Comparison of ENCODE assay signal across 6 cellular contexts in genomic region chr5:111956765-111957164, GRCh38.
DNase-seq lines count a peak whose midpoint lies in the region; ATAC-seq, FAIRE-seq and TF ChIP-seq lines count a peak whose summit lies in the region.
"Not testable (repeated sequence)": the region's sequence is repeated elsewhere in the genome, so short reads cannot be mapped to it uniquely, and the experiment has no call there.

No MANE protein-coding gene starts in this region.

- H4K5ac ChIP-seq in IMR-90 (ENCODE audit: low read depth, low read length): 0 out of 2 replicates have a peak overlapping the region, but pooled peaks have one; percentile 28

- not testable (repeated sequence) for H3K4me2 ChIP-seq in A549; IMR-90 (ENCODE audit: low read depth, low read length)

- dilution Hi-C loops in IMR-90 (cut with HindIII; ENCODE audit: low sequenced_read_pairs, unreplicated experiment): not testable (repeated sequence)

- not testable (repeated sequence) for TF ChIP-seq EP300 in A549 (IDR thresholded peaks at IDR 0.05)

- not testable (repeated sequence) for DNase-seq in A549 (ENCODE audit: low read depth in 1 of 2, low spot score in 1 of 2); IMR-90; chondrocyte (ENCODE audit: low spot score); osteocyte (ENCODE audit: extremely low spot score, unreplicated experiment)

- not testable (repeated sequence) for H3K4me3 ChIP-seq in A549; ACC112 (ENCODE audit: low read depth, low read length); HEK293 (ENCODE audit: low read depth, low read length); IMR-90 (ENCODE audit: insufficient read depth, low read depth, low read length)

- peak overlapping the region; percentile 65 for H3K4me3 Mint-ChIP-seq in chondrocyte (ENCODE audit: unreplicated experiment)
- H3K4me3 Mint-ChIP-seq in osteocyte (ENCODE audit: unreplicated experiment): peak overlapping the region; percentile 65

- not testable (repeated sequence) for H2BK120ac ChIP-seq in IMR-90 (ENCODE audit: low read depth, low read length)

- not testable (repeated sequence) for H3K27ac ChIP-seq in A549; HEK293 (ENCODE audit: extremely low read depth, low read depth, low read length); IMR-90 (ENCODE audit: insufficient read depth, low read length)
- peak overlapping the region; percentile 99 for H3K27ac ChIP-seq in ACC112 (ENCODE audit: low read depth, low read length)

- TF ChIP-seq RAD21 in A549 (conservative IDR thresholded peaks at IDR 0.05 in 1 of 2, IDR thresholded peaks at IDR 0.05 in 1 of 2); IMR-90 (IDR thresholded peaks at IDR 0.05; ENCODE audit: low read length): not testable (repeated sequence)

- CTCF ChIA-PET in A549 (lab: Yijun Ruan, JAX); HEK293 (lab: Yijun Ruan, JAX); IMR-90 (lab: Yijun Ruan, JAX): not testable (repeated sequence)

- peak overlapping the region; percentile 31; the same call in 1 of the 2 replicates for H4K91ac ChIP-seq in IMR-90 (ENCODE audit: insufficient read depth, low read depth, low read length)

- not testable (repeated sequence) for H2BK20ac ChIP-seq in IMR-90 (ENCODE audit: low read depth, low read length)

- not testable (repeated sequence) for H3K9ac ChIP-seq in IMR-90 (ENCODE audit: low read depth, low read length)

- not testable (repeated sequence) for BruUV-seq in IMR-90 (replicated peaks; lab: Mats Ljungman, UMichigan)

- not testable (repeated sequence) for TF ChIP-seq CTCF in A549 (IDR thresholded peaks at IDR 0.05); HEK293 (tag by site-specific recombination; IDR thresholded peaks at IDR 0.05); IMR-90 (conservative IDR thresholded peaks at IDR 0.05; ENCODE audit: low read depth, low read length); chondrocyte (IDR thresholded peaks at IDR 0.05); osteocyte (IDR thresholded peaks at IDR 0.05)

- intact Hi-C loops in IMR-90 (cut with micrococcal nuclease): not testable (repeated sequence)

- not testable (repeated sequence) for ATAC-seq in A549; IMR-90 (ENCODE audit: low read depth)

- H2AFZ ChIP-seq in ACC112 (ENCODE audit: low read length, unreplicated experiment); IMR-90 (replicated peaks; ENCODE audit: low read length, poor library complexity): not testable (repeated sequence)

- TF ChIP-seq POLR2A in A549 (IDR thresholded peaks at IDR 0.05; ENCODE audit: low read length); IMR-90 (IDR thresholded peaks at IDR 0.05; ENCODE audit: low read depth, low read length): not testable (repeated sequence)

- H3K36me3 Mint-ChIP-seq in chondrocyte (ENCODE audit: low read depth); osteocyte (ENCODE audit: unreplicated experiment): not testable (repeated sequence)

- not testable (repeated sequence) for H3K23ac ChIP-seq in IMR-90 (ENCODE audit: low read depth, low read length)

- H3K4me1 Mint-ChIP-seq in chondrocyte (ENCODE audit: low read depth): peaks cover 86% of the 10 kb centered on the region
- H3K4me1 Mint-ChIP-seq in osteocyte (ENCODE audit: unreplicated experiment): peaks cover 85% of the 10 kb centered on the region

- 0 out of 2 replicates have a peak overlapping the region, but pooled peaks have one; percentile 37 for H2AK5ac ChIP-seq in IMR-90 (ENCODE audit: low read depth, low read length)

- H3K27ac Mint-ChIP-seq in chondrocyte (ENCODE audit: unreplicated experiment) (peak overlapping the region; percentile 92), osteocyte (ENCODE audit: unreplicated experiment) (peak overlapping the region; percentile 94)

- not testable (repeated sequence) for H4K8ac ChIP-seq in IMR-90 (ENCODE audit: low read depth in 2 of 2, low read length in 2 of 2)

- not testable (repeated sequence) for H4K20me1 ChIP-seq in IMR-90 (ENCODE audit: insufficient read depth, low read length)

- 0 out of 2 replicates have a peak overlapping the region, but pooled peaks have one; percentile 2 for H3K4ac ChIP-seq in IMR-90 (ENCODE audit: low read depth, low read length)

- H3K14ac ChIP-seq in IMR-90 (replicated peaks; ENCODE audit: low read depth, low read length): not testable (repeated sequence)

- WGBS in A549 (ENCODE audit: missing lambda C conversion rate): 44% methylated on average over 3 of the region's 3 CpGs
- no CpG with 5 or more reads among the region's 3 CpGs for WGBS in IMR-90 (ENCODE audit: extremely low coverage in 2 of 2, insufficient read length in 1 of 2), 2 experiments

- not testable (repeated sequence) for H3K4me1 ChIP-seq in A549; HEK293 (ENCODE audit: control insufficient read depth, insufficient read depth, low read length)
- H3K4me1 ChIP-seq in ACC112 (ENCODE audit: control insufficient read depth, insufficient read depth, low read length, unreplicated experiment): peaks cover 78% of the 10 kb centered on the region
- peaks cover 12% of the 10 kb centered on the region for H3K4me1 ChIP-seq in IMR-90 (ENCODE audit: control insufficient read depth, insufficient read depth, low read length)

- not testable (repeated sequence) for H2BK5ac ChIP-seq in IMR-90 (ENCODE audit: low read depth, low read length, poor library complexity, severe bottlenecking)

- not testable (repeated sequence) for H3K56ac ChIP-seq in IMR-90 (ENCODE audit: extremely low read depth, insufficient read depth, low read length)

- not testable (repeated sequence) for H3K36me3 ChIP-seq in ACC112 (ENCODE audit: insufficient read depth, low read length); HEK293 (ENCODE audit: control insufficient read depth in 2 of 2, insufficient read depth in 1 of 2, low read length in 2 of 2); IMR-90 (ENCODE audit: control insufficient read depth, insufficient read depth, low read length)

- H3K27me3 ChIP-seq in ACC112 (ENCODE audit: insufficient read depth, low read length); IMR-90 (ENCODE audit: control insufficient read depth, insufficient read depth, low read length): not testable (repeated sequence)

- not testable (repeated sequence) for H3K18ac ChIP-seq in IMR-90 (ENCODE audit: low read depth, low read length)

- in situ Hi-C loops in IMR-90 (cut with MboI; ENCODE audit: low sequenced_read_pairs): not testable (repeated sequence)

- H2BK15ac ChIP-seq in IMR-90 (ENCODE audit: low read depth, low read length): not testable (repeated sequence)

- POLR2A ChIA-PET in A549 (lab: Yijun Ruan, JAX); HEK293 (lab: Yijun Ruan, JAX); IMR-90 (lab: Charles Lee; ENCODE audit: unreplicated experiment): not testable (repeated sequence)

- not testable (repeated sequence) for H3K9me1 ChIP-seq in IMR-90 (ENCODE audit: insufficient read depth, low read length)

- H2AK9ac ChIP-seq in IMR-90 (replicated peaks; ENCODE audit: low read depth, low read length, poor library complexity): not testable (repeated sequence)

- H3K27me3 Mint-ChIP-seq in chondrocyte (ENCODE audit: low read depth); osteocyte (ENCODE audit: unreplicated experiment): not testable (repeated sequence)

- not testable (repeated sequence) for H3K9me3 Mint-ChIP-seq in chondrocyte (ENCODE audit: low read depth); osteocyte (ENCODE audit: unreplicated experiment)

- H3K9me3 ChIP-seq in A549; HEK293 (ENCODE audit: control insufficient read depth, insufficient read depth, low read depth, low read length); IMR-90 (ENCODE audit: control insufficient read depth, insufficient read depth, low read length): not testable (repeated sequence)

- not testable (repeated sequence) for FAIRE-seq in A549 (lab: Jason Lieb, UNC)

- not testable (repeated sequence) for H3K79me2 ChIP-seq in ACC112 (ENCODE audit: control insufficient read depth, insufficient read depth, low read length, unreplicated experiment)

- not testable (repeated sequence) for H3K79me1 ChIP-seq in IMR-90 (ENCODE audit: low read depth in 1 of 2, low read length in 2 of 2)

TF ChIP-seq in A549, 52 proteins besides CTCF, POLR2A, EP300 and RAD21:
- peak; percentile 68 for TF ChIP-seq ZC3H11A (IDR thresholded peaks at IDR 0.05)
TF ChIP-seq in A549: peak in this region for 1; not testable (repeated sequence) for 51.

TF ChIP-seq in HEK293, 187 proteins besides CTCF, POLR2A, EP300 and RAD21 (continues in another document):
- TF ChIP-seq ZNF664 (tag by site-specific recombination; IDR thresholded peaks at IDR 0.05) (0 out of 2 replicates have a peak, but pooled peaks have one; percentile 10), ZNF223 (tag by site-specific recombination; IDR thresholded peaks at IDR 0.05) (0 out of 2 replicates have a peak, but pooled peaks have one; percentile 44), ZNF623 (tag by site-specific recombination; IDR thresholded peaks at IDR 0.05) (peak; percentile 49), ZNF426 (tag by site-specific recombination; IDR thresholded peaks at IDR 0.05) (peak; percentile 60), ZNF629 (tag by site-specific recombination; IDR thresholded peaks at IDR 0.05) (0 out of 2 replicates have a peak, but pooled peaks have one; percentile 15), ZNF140 (tag by site-specific recombination; IDR thresholded peaks at IDR 0.05) (peak; percentile 75; the same call in 1 of the 2 replicates)
